ENCODE assay signal across 28 cellular contexts in the genomic region with DNA sequence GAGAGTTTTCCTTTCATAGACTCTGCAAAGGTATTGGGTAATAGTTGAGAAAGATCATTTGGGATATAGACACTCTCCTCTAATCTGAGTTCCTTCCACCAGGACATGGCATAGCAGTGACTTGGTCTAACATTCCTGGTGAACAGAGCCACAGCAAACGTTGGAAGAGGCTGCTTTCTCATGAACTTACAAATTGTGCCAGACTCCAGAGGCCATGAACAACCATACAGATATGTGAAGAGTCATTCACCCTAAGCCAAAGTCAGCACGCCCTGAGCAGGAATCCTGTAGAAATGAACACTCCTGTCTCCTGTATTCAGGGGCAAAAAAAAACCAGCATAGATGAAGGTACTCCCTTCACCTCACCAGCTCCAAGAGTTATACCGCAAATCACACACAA.
DNase-seq lines count a peak whose midpoint lies in the region; TF ChIP-seq lines count a peak whose summit lies in the region.
"Had no signal": no experiment of that assay in that cellular context is flagged by ENCODE, and none has a peak within 500 bp of the region (broad histone marks: within the 10 kb centered on the region; RNA-seq: fewer than 3 reads in every experiment).

No MANE protein-coding gene starts in this region.

- H2AFZ ChIP-seq in osteoblast (ENCODE audit: low read length), result no peak overlapping the region

- intact Hi-C loops in colonic mucosa (cut with DNase I) (no loop called here), spleen (cut with DNase I; ENCODE audit: low total_unique reads) (no loop called here)

- TF ChIP-seq POLR2A in tibial nerve (IDR thresholded peaks at IDR 0.05), result no peak
- TF ChIP-seq POLR2A in spleen (IDR thresholded peaks at IDR 0.05), result no peak

- no peak for TF ChIP-seq EP300 in tibial nerve (IDR thresholded peaks at IDR 0.05)

- no peaks in the 10 kb centered on the region for H3K79me2 ChIP-seq in osteoblast (ENCODE audit: insufficient read depth, low read length)

- no peak overlapping the region for H3K4me3 ChIP-seq in epithelial cell of proximal tubule (ENCODE audit: low read depth, low read length)
- H3K4me3 ChIP-seq in osteoblast (ENCODE audit: insufficient read depth, low read length), result no peak overlapping the region
- H3K4me3 ChIP-seq in colonic mucosa, result no peak overlapping the region
- no peak overlapping the region for H3K4me3 ChIP-seq in tibial nerve
- H3K4me3 ChIP-seq in spleen, result no peak overlapping the region
- H3K4me3 ChIP-seq: body of pancreas, skin epidermis had no signal

- H3K4me2 ChIP-seq in osteoblast (ENCODE audit: insufficient read depth, low read length), result peak overlapping the region; percentile 31
- H3K4me2 ChIP-seq: KMS-11 had no signal

- H3K27me3 ChIP-seq in osteoblast (ENCODE audit: insufficient read depth, low read length) (no peaks in the 10 kb centered on the region), colonic mucosa (no peaks in the 10 kb centered on the region), tibial nerve (no peaks in the 10 kb centered on the region), spleen (replicated peaks in 1 of 7) (peaks cover 0 to 7% (median 0%) of the 10 kb centered on the region in 7 donors)
- H3K27me3 ChIP-seq: body of pancreas, neutrophil had no signal

- H3K36me3 ChIP-seq in osteoblast (ENCODE audit: insufficient read depth, low read length) (no peaks in the 10 kb centered on the region), colonic mucosa (no peaks in the 10 kb centered on the region), tibial nerve (no peaks in the 10 kb centered on the region), spleen (no peaks in the 10 kb centered on the region)
- H3K36me3 ChIP-seq: neutrophil had no signal

- H3K9me3 ChIP-seq in osteoblast (ENCODE audit: low read depth, low read length) (no peaks in the 10 kb centered on the region), colonic mucosa (no peaks in the 10 kb centered on the region), tibial nerve (no peaks in the 10 kb centered on the region), spleen (peaks cover 0 to 6% (median 3%) of the 10 kb centered on the region in 8 donors)
- H3K9me3 ChIP-seq: body of pancreas, neutrophil had no signal

- WGBS in tibial nerve, 2 donors, result 51 to 60% methylated on average over 3 of the region's 3 CpGs
- WGBS in spleen, 5 donors, result 59 to 71% (median 67%) methylated on average over 3 of the region's 3 CpGs

- H3K9ac ChIP-seq in colonic mucosa (ENCODE audit: low read depth in 2 of 2, low read length in 2 of 2), result no peak overlapping the region
- H3K9ac ChIP-seq: KMS-11 had no signal

- TF ChIP-seq CTCF in epithelial cell of proximal tubule (conservative IDR thresholded peaks at IDR 0.05; ENCODE audit: low read depth, low read length) (no peak), osteoblast (IDR thresholded peaks at IDR 0.05; ENCODE audit: extremely low read depth, low read depth, low read length) (peak; percentile 10), colonic mucosa (IDR thresholded peaks at IDR 0.05) (no peak), tibial nerve (IDR thresholded peaks at IDR 0.05) (no peak), spleen (IDR thresholded peaks at IDR 0.05 in 8 of 11, conservative IDR thresholded peaks at IDR 0.05 in 3 of 11) (no peak)

- H3K4me1 ChIP-seq in osteoblast (ENCODE audit: insufficient read depth, low read length) (no peaks in the 10 kb centered on the region), colonic mucosa (no peaks in the 10 kb centered on the region), tibial nerve (no peaks in the 10 kb centered on the region), spleen (no peaks in the 10 kb centered on the region)
- H3K4me1 ChIP-seq: body of pancreas had no signal

- DNase-seq in GM03348 (ENCODE audit: low spot score) (peak; percentile 37), RPMI7951 (ENCODE audit: low read depth) (peak; percentile 4), epithelial cell of proximal tubule (ENCODE audit: low read depth) (peak; percentile 29), osteoblast (ENCODE audit: insufficient read length, low spot score, missing footprints) (peak; percentile 71), colonic mucosa (no peak), tibial nerve (ENCODE audit: low spot score in 2 of 2) (no peak), NCI-H524 treated with DMSO at 0.1 percent for 48 hours (lab: John Stamatoyannopoulos, UW) (no peak), spleen (no peak)
- DNase-seq: ACHN; activated CD4-positive, alpha-beta T cell treated with anti-CD3 and anti-CD28 coated beads, Interleukin-2, amount 50 U/mL, for 1 hour; activated gamma-delta T cell treated with Interleukin-2 at 50 U/mL for 16 hours; activated T-cell treated with anti-CD3 and anti-CD28 coated beads, Interleukin-2, amount 50 U/mL, for 4 hours; body of pancreas; C1 segment of cervical spinal cord; COR-L47; DMS79; foreskin melanocyte; left colon; mesenchymal stem cell; NCI-H1436; NCI-H446; NCI-H82; SHP77; stimulated activated CD4-positive, alpha-beta T cell treated with anti-CD3 and anti-CD28 coated beads, Interleukin-1b, Interleukin-23, amount 100 ng/mL, for 48 hours; T1000 had no signal

- H3K27ac ChIP-seq in osteoblast (ENCODE audit: low read depth, low read length) (peak overlapping the region; percentile 56), colonic mucosa (no peak overlapping the region), tibial nerve (no peak overlapping the region), spleen (no peak overlapping the region)
- H3K27ac ChIP-seq: body of pancreas, KMS-11, neutrophil, skin epidermis had no signal

- H4K20me1 ChIP-seq in osteoblast (ENCODE audit: insufficient read depth, low read length), result no peaks in the 10 kb centered on the region

Comparison
In these comparisons a context has a peak if more than half of its experiments do, and no peak if none do; other contexts are left out.
1. DNase-seq: peak in GM03348 (single experiment), RPMI7951 (single experiment), epithelial cell of proximal tubule (single experiment) and osteoblast (single experiment); none in colonic mucosa (single experiment), tibial nerve (0 of 2), NCI-H524 treated with DMSO at 0.1 percent for 48 hours (single experiment) and spleen (single experiment).